30 cellular contexts compared by ENCODE assay signal in the genomic region with DNA sequence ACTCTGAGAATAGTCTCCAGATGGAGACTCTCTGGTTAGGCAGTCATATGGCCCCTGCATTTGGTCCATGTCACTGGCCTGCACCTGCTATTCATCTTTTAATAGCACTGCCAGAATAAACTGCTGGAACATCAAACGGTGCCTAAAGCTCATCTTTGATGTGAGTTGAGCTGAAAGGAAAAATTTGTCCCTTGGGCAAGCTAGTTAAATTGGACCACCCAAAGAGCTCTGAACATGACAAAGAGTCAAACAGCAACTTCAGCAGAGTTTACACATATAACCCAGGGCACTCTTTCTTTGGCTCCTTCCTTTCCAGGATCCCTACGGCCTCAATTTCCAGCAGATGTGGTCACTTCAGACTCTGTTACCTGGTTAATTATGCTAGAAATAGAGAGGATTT.
"Had no signal": no experiment of that assay in that cellular context is flagged by ENCODE, and none has a peak within 500 bp of the region (broad histone marks: within the 10 kb centered on the region; RNA-seq: fewer than 3 reads in every experiment).

No MANE protein-coding gene starts in this region.

- H3K4me3 Mint-ChIP-seq: dendritic cell treated with granulocyte-macrophage colony-stimulating factor and Interleukin-4, amounts not matched to agents 40 ng/mL and 50 ng/mL, for 4 days; mesothelial cell of epicardium; naive B cell; natural killer cell treated with Interleukin-12 subunit alpha and Interleukin-12 subunit beta and Interleukin-15 and Interleukin-18, amount 100 ng/mL, for 72 hours; neural crest cell; stimulated activated effector memory CD8-positive, alpha-beta T cell treated with anti-CD3 and anti-CD28 coated beads, Interleukin-12 subunit alpha, Interleukin-12 subunit beta, amount 100 ng/mL, for 72 hours had no signal

- H3K4me1 ChIP-seq: colonic mucosa, esophagus muscularis mucosa, foreskin keratinocyte, gastroesophageal sphincter, heart left ventricle, left lung, prostate gland, sigmoid colon, stomach, thyroid gland, vagina had no signal

- H3K27me3 Mint-ChIP-seq: dendritic cell treated with granulocyte-macrophage colony-stimulating factor and Interleukin-4, amounts not matched to agents 40 ng/mL and 50 ng/mL, for 4 days; naive B cell; natural killer cell treated with Interleukin-12 subunit alpha and Interleukin-12 subunit beta and Interleukin-15 and Interleukin-18, amount 100 ng/mL, for 72 hours had no signal

- H3K27me3 ChIP-seq: colonic mucosa, esophagus muscularis mucosa, foreskin keratinocyte, gastroesophageal sphincter, heart left ventricle, hepatocyte, left lung, sigmoid colon, stomach, thyroid gland, vagina had no signal

- H3K4me3 ChIP-seq: colonic mucosa, esophagus muscularis mucosa, gastroesophageal sphincter, heart left ventricle, hepatocyte, left lung, mucosa of descending colon, prostate gland, sigmoid colon, stomach, thyroid gland, vagina had no signal

- ATAC-seq: foreskin keratinocyte; gastroesophageal sphincter; heart left ventricle; left cardiac atrium; left lung; mucosa of descending colon; natural killer cell treated with Interleukin-12 subunit alpha and Interleukin-12 subunit beta and Interleukin-15 and Interleukin-18, amount 100 ng/mL, for 72 hours; right cardiac atrium; stimulated activated effector memory CD8-positive, alpha-beta T cell treated with anti-CD3 and anti-CD28 coated beads, Interleukin-12 subunit alpha, Interleukin-12 subunit beta, amount 100 ng/mL, for 72 hours had no signal

- H3K36me3 ChIP-seq: colonic mucosa, esophagus muscularis mucosa, gastroesophageal sphincter, heart left ventricle, left lung, prostate gland, sigmoid colon, stomach, thyroid gland, vagina had no signal

- DNase-seq: colonic mucosa; effector memory CD4-positive, alpha-beta T cell; foreskin keratinocyte; heart left ventricle; left cardiac atrium; left lung; mesenchymal stem cell; mucosa of descending colon; naive B cell; nucleus accumbens; right cardiac atrium; sigmoid colon; stimulated activated CD4-positive, alpha-beta T cell treated with anti-CD3 and anti-CD28 coated beads, Interleukin-2, amount 100 ng/mL, for 24 hours; stimulated activated CD4-positive, alpha-beta T cell treated with anti-CD3 and anti-CD28 coated beads, Interleukin-4, amount 100 ng/mL, for 24 hours; stimulated activated naive CD4-positive, alpha-beta T cell treated with Interleukin-2 at 50 U/mL for 16 hours; stomach; thyroid gland; trophoblast cell had no signal

- H3K27ac Mint-ChIP-seq: dendritic cell treated with granulocyte-macrophage colony-stimulating factor and Interleukin-4, amounts not matched to agents 40 ng/mL and 50 ng/mL, for 4 days; mesothelial cell of epicardium; naive B cell; natural killer cell treated with Interleukin-12 subunit alpha and Interleukin-12 subunit beta and Interleukin-15 and Interleukin-18, amount 100 ng/mL, for 72 hours; stimulated activated effector memory CD8-positive, alpha-beta T cell treated with anti-CD3 and anti-CD28 coated beads, Interleukin-12 subunit alpha, Interleukin-12 subunit beta, amount 100 ng/mL, for 72 hours had no signal

- H2AFZ ChIP-seq: hepatocyte had no signal

- H3K36me3 Mint-ChIP-seq: naive B cell; stimulated activated effector memory CD8-positive, alpha-beta T cell treated with anti-CD3 and anti-CD28 coated beads, Interleukin-12 subunit alpha, Interleukin-12 subunit beta, amount 100 ng/mL, for 72 hours had no signal

- H3K79me2 ChIP-seq: hepatocyte had no signal

- H3K4me2 ChIP-seq: hepatocyte had no signal

- H3K27ac ChIP-seq: colonic mucosa, esophagus muscularis mucosa, foreskin keratinocyte, gastroesophageal sphincter, heart left ventricle, hepatocyte, left lung, prostate gland, sigmoid colon, stomach, thyroid gland, vagina had no signal

- H3K4me1 Mint-ChIP-seq: mesothelial cell of epicardium; naive B cell; neural crest cell; stimulated activated effector memory CD8-positive, alpha-beta T cell treated with anti-CD3 and anti-CD28 coated beads, Interleukin-12 subunit alpha, Interleukin-12 subunit beta, amount 100 ng/mL, for 72 hours had no signal

- H3K9me3 ChIP-seq: colonic mucosa, gastroesophageal sphincter, mucosa of descending colon, prostate gland, sigmoid colon, stomach, thyroid gland, vagina had no signal

- FAIRE-seq: endothelial cell of umbilical vein, islet of Langerhans had no signal
